In genomic region chr12:111673503-111673902, GRCh38 we compare ENCODE assay signal across 9 cellular contexts. TPM values are rescaled to one million over a fixed set of nuclear protein-coding genes. Genes with fewer than 3 reads are reported as not detected.
A peak's percentile ranks its signal among the peaks of the same experiment; 100 is the strongest.
DNase-seq lines count a peak whose midpoint lies in the region; ATAC-seq and TF ChIP-seq lines count a peak whose summit lies in the region.
"Had no signal": no experiment of that assay in that cellular context is flagged by ENCODE, and none has a peak within 500 bp of the region (broad histone marks: within the 10 kb centered on the region; RNA-seq: fewer than 3 reads in every experiment).

No MANE protein-coding gene starts in this region.

- intact Hi-C loops in activated CD4-positive, alpha-beta T cell treated with anti-CD3 and anti-CD28 coated beads, Interleukin-2, amount 10 ng/mL, durations not matched to agents 24 days and 14 days (cut with micrococcal nuclease) = no loop called here

- no peak overlapping the region for H3K4me3 Mint-ChIP-seq in activated CD4-positive, alpha-beta T cell treated with anti-CD3 and anti-CD28 coated beads, Interleukin-2, amount 10 ng/mL, durations not matched to agents 24 days and 14 days

- ATAC-seq in left lobe of liver (peak; percentile 76), GM21529 (IDR thresholded peaks at IDR 0.05; ENCODE audit: unreplicated experiment) (no peak)

- H3K9me3 Mint-ChIP-seq in activated CD4-positive, alpha-beta T cell treated with anti-CD3 and anti-CD28 coated beads, Interleukin-2, amount 10 ng/mL, durations not matched to agents 24 days and 14 days = no peaks in the 10 kb centered on the region

- H3K27ac Mint-ChIP-seq in activated CD4-positive, alpha-beta T cell treated with anti-CD3 and anti-CD28 coated beads, Interleukin-2, amount 10 ng/mL, durations not matched to agents 24 days and 14 days = no peak overlapping the region

- peaks cover 43% of the 10 kb centered on the region for H3K36me3 Mint-ChIP-seq in activated CD4-positive, alpha-beta T cell treated with anti-CD3 and anti-CD28 coated beads, Interleukin-2, amount 10 ng/mL, durations not matched to agents 24 days and 14 days (ENCODE audit: low read depth)

- no peak overlapping the region for H3K4me3 ChIP-seq in astrocyte of the spinal cord (ENCODE audit: low read depth, low read length)

- DNase-seq in CMK (ENCODE audit: low read depth) (peak; percentile 26), HT-29 (ENCODE audit: low spot score) (peak; percentile 39), astrocyte of the spinal cord (ENCODE audit: low read depth, low spot score) (peak; percentile 22), left lobe of liver (ENCODE audit: low spot score) (no peak), NCI-H510A (lab: John Stamatoyannopoulos, UW) (no peak)
- DNase-seq in activated CD4-positive, alpha-beta T cell treated with anti-CD3 and anti-CD28 coated beads, Interleukin-2, amount 10 ng/mL, durations not matched to agents 24 days and 14 days = no peak
- no peak for DNase-seq in activated effector memory CD4-positive, alpha-beta T cell treated with anti-CD3 and anti-CD28 coated beads, Interleukin-2, amount 50 U/mL, for 16 hours
- DNase-seq: anterior cingulate cortex had no signal

- TF ChIP-seq CTCF in astrocyte of the spinal cord (IDR thresholded peaks at IDR 0.05; ENCODE audit: low read depth, low read length) = peak; percentile 64

- no peaks in the 10 kb centered on the region for H3K4me1 Mint-ChIP-seq in activated CD4-positive, alpha-beta T cell treated with anti-CD3 and anti-CD28 coated beads, Interleukin-2, amount 10 ng/mL, durations not matched to agents 24 days and 14 days

- in situ Hi-C loops in astrocyte of the spinal cord (cut with HindIII; ENCODE audit: low sequenced_read_pairs) = no loop called here

- H3K27me3 Mint-ChIP-seq in activated CD4-positive, alpha-beta T cell treated with anti-CD3 and anti-CD28 coated beads, Interleukin-2, amount 10 ng/mL, durations not matched to agents 24 days and 14 days = no peaks in the 10 kb centered on the region

RNA-seq across cellular contexts. Expression of gene BRAP, which starts 12.3 kb away (rescaled TPM):
- total RNA-seq in HT-29 (2014; rRNA removed; shearing (Covaris generic)) = 7.2 and 9.0 TPM in 2 replicates
- total RNA-seq in left lobe of liver = 7.5 TPM
- 20.3 TPM in 2 replicates for total RNA-seq in activated CD4-positive, alpha-beta T cell treated with anti-CD3 and anti-CD28 coated beads, Interleukin-2, amount 10 ng/mL, durations not matched to agents 24 days and 14 days

RNA-seq across cellular contexts. Expression of gene ACAD10, which starts 12.3 kb away (rescaled TPM):
- 11.1 and 12.4 TPM in 2 replicates for total RNA-seq in HT-29 (2014; rRNA removed; shearing (Covaris generic))
- 27.3 TPM for total RNA-seq in left lobe of liver
- 28.2 and 28.6 TPM in 2 replicates for total RNA-seq in activated CD4-positive, alpha-beta T cell treated with anti-CD3 and anti-CD28 coated beads, Interleukin-2, amount 10 ng/mL, durations not matched to agents 24 days and 14 days

Comparison
In these comparisons a context has a peak if more than half of its experiments do, and no peak if none do; other contexts are left out.
1. DNase-seq: peak in CMK (single experiment), HT-29 (single experiment) and astrocyte of the spinal cord (single experiment); none in left lobe of liver (single experiment), activated CD4-positive, alpha-beta T cell treated with anti-CD3 and anti-CD28 coated beads, Interleukin-2, amount 10 ng/mL, durations not matched to agents 24 days and 14 days (single experiment), NCI-H510A (single experiment) and activated effector memory CD4-positive, alpha-beta T cell treated with anti-CD3 and anti-CD28 coated beads, Interleukin-2, amount 50 U/mL, for 16 hours (single experiment).